ENCODE assay signal across 11 cellular contexts in the genomic region with DNA sequence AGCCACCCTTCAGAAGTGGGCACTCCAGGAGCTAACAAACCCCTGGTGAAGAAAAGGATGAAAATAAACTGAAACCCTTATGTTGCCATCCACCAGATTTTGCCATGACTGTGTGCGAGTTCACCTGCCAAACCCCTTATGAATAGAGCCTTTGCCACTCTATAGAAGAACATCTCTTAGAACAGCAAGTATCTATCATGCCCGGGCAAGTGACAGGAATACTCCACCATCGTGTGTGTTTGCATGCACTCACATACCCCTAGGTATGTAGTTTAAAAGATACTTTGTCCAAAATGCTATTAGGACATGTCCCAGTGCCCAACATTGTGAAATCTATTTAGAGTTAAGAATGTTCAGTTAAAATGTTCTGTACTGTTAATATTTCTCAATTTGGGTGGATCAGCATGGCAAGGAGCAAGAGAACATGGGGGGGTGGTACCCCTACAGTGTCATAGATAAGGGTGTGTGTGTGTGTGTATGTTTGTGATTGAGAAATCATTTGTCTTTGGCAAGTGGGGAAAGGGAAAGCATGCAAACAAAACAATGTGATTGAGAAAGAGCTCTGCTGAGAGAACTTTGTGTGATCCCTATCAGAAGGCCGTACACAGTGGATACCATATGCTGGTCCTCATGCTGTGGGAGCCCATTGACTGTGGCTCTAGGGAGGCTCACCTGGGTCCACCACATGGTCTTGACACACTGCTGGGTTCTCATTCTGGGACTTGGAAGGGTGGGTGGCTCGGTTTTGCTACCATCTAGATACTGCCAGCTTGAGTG.
DNase-seq lines count a peak whose midpoint lies in the region; ATAC-seq and TF ChIP-seq lines count a peak whose summit lies in the region.
"Had no signal": no experiment of that assay in that cellular context is flagged by ENCODE, and none has a peak within 500 bp of the region (broad histone marks: within the 10 kb centered on the region; RNA-seq: fewer than 3 reads in every experiment).

No MANE protein-coding gene starts in this region.

- ATAC-seq in left lung: peak; percentile 60
- ATAC-seq in stimulated activated memory B cell treated with anti-CD40 and anti-IgM and Interleukin-4, amounts not matched to agents 10 μg/mL and 1 μg/mL and 100 μg/mL, for 72 hours: no peak
- no peak for ATAC-seq in HG02759 (IDR thresholded peaks at IDR 0.05; ENCODE audit: unreplicated experiment)
- ATAC-seq in GM21528 (IDR thresholded peaks at IDR 0.05; ENCODE audit: low FRiP score, unreplicated experiment): no peak

- peak overlapping the region; percentile 60 to 66 for H3K27ac ChIP-seq in left lung

- no peaks in the 10 kb centered on the region for H3K27me3 ChIP-seq in left lung

- H3K36me3 Mint-ChIP-seq in stimulated activated memory B cell treated with anti-CD40 and anti-IgM and Interleukin-4, amounts not matched to agents 10 μg/mL and 1 μg/mL and 100 μg/mL, for 72 hours: no peaks in the 10 kb centered on the region
- H3K36me3 Mint-ChIP-seq: natural killer cell treated with Interleukin-12 subunit alpha and Interleukin-12 subunit beta and Interleukin-15 and Interleukin-18, amount 100 ng/mL, for 72 hours had no signal

- H3K4me3 ChIP-seq in cardiac fibroblast (replicated peaks in 1 of 2; ENCODE audit: low read depth in 2 of 2, low read length in 2 of 2): no peak overlapping the region
- H3K4me3 ChIP-seq in left lung: no peak overlapping the region

- no peak overlapping the region for H3K4me3 Mint-ChIP-seq in stimulated activated memory B cell treated with anti-CD40 and anti-IgM and Interleukin-4, amounts not matched to agents 10 μg/mL and 1 μg/mL and 100 μg/mL, for 72 hours
- H3K4me3 Mint-ChIP-seq: natural killer cell treated with Interleukin-12 subunit alpha and Interleukin-12 subunit beta and Interleukin-15 and Interleukin-18, amount 100 ng/mL, for 72 hours had no signal

- no peaks in the 10 kb centered on the region for H3K9me3 Mint-ChIP-seq in stimulated activated memory B cell treated with anti-CD40 and anti-IgM and Interleukin-4, amounts not matched to agents 10 μg/mL and 1 μg/mL and 100 μg/mL, for 72 hours
- H3K9me3 Mint-ChIP-seq: natural killer cell treated with Interleukin-12 subunit alpha and Interleukin-12 subunit beta and Interleukin-15 and Interleukin-18, amount 100 ng/mL, for 72 hours had no signal

- H3K27me3 Mint-ChIP-seq in stimulated activated memory B cell treated with anti-CD40 and anti-IgM and Interleukin-4, amounts not matched to agents 10 μg/mL and 1 μg/mL and 100 μg/mL, for 72 hours: no peaks in the 10 kb centered on the region
- H3K27me3 Mint-ChIP-seq: natural killer cell treated with Interleukin-12 subunit alpha and Interleukin-12 subunit beta and Interleukin-15 and Interleukin-18, amount 100 ng/mL, for 72 hours had no signal

- H3K36me3 ChIP-seq in left lung: peaks cover 0 to 22% of the 10 kb centered on the region in 2 donors

- TF ChIP-seq CTCF in cardiac fibroblast (IDR thresholded peaks at IDR 0.05; ENCODE audit: low read depth, low read length) (no peak), left lung (IDR thresholded peaks at IDR 0.05) (no peak)

- H3K9me3 ChIP-seq in left lung: no peaks in the 10 kb centered on the region

- peak overlapping the region; percentile 28 for H3K27ac Mint-ChIP-seq in stimulated activated memory B cell treated with anti-CD40 and anti-IgM and Interleukin-4, amounts not matched to agents 10 μg/mL and 1 μg/mL and 100 μg/mL, for 72 hours

- DNase-seq in GM03348 (ENCODE audit: low spot score) (peak; percentile 33), cardiac fibroblast (ENCODE audit: low read depth in 2 of 2) (peak; percentile 97 to 98), left lung (no peak), NCI-H69 (lab: John Stamatoyannopoulos, UW) (no peak)
- no peak for DNase-seq in activated T-cell treated with anti-CD3 and anti-CD28 coated beads, Interleukin-2, amount 50 U/mL, for 1 hour
- DNase-seq: activated CD4-positive, alpha-beta T cell treated with anti-CD3 and anti-CD28 coated beads, Interleukin-2, amount 50 U/mL, for 48 hours; NCI-H187 treated with DMSO at 0.1 percent for 48 hours had no signal

- peaks cover 34 to 83% of the 10 kb centered on the region in 2 donors for H3K4me1 ChIP-seq in left lung

- intact Hi-C loops in left lung (cut with DNase I): no loop called here

- H3K4me1 Mint-ChIP-seq in stimulated activated memory B cell treated with anti-CD40 and anti-IgM and Interleukin-4, amounts not matched to agents 10 μg/mL and 1 μg/mL and 100 μg/mL, for 72 hours: peaks cover 38% of the 10 kb centered on the region

Comparison
In these comparisons a context has a peak if more than half of its experiments do, and no peak if none do; other contexts are left out.
1. DNase-seq: peak in GM03348 (single experiment) and cardiac fibroblast (2 of 2); none in left lung (0 of 2), activated T-cell treated with anti-CD3 and anti-CD28 coated beads, Interleukin-2, amount 50 U/mL, for 1 hour (single experiment) and NCI-H69 (single experiment).